8 cellular contexts compared by ENCODE assay signal in the genomic region with DNA sequence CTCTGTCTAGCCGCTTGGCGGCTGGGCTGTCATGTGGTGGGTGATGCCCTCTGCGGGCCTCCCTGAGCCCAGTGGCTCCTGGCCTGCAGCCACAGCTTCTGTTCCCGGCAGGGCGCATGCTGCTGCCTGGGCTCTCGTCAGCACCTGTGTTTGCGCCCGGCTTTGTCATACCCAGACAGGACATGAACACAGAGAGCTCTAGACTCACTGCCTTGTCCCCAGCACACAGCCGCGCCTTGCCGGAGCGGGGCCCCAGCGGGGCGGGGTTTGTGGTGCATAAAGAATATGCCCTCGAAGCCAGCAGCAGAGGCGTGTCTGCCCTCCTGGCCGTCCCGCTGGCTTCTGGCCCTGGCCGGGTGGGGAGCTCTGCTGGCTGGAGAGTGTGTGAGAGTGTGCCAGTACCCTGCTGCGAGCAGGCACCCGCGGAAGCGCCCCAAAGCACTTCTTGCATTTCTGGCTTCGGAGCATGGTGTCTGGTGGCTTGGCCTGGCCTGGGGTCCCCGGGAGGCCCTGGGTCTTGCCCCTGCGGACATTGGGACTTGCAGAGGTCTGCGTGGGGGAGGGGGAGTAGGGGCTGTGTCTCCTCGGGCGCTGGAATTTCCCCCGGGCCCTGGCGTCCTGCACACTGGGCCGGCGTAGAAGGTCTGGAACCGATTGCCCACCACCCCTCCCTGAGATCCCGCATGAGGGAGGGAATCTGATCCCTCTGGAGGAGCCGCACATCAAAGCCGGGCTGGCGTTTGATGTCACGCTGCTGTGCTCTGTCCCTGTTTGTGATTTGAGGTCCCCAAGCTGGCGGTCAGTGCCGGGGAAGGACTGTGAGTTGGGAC. TPM values are rescaled to one million over a fixed set of nuclear protein-coding genes. Genes with fewer than 3 reads are reported as not detected.
DNase-seq lines count a peak whose midpoint lies in the region; ATAC-seq, FAIRE-seq and TF ChIP-seq lines count a peak whose summit lies in the region.

No MANE protein-coding gene starts in this region.

- H3K4me3 ChIP-seq in HUES48 (ENCODE audit: low read depth, low read length) (no peak overlapping the region), ascending aorta (peak overlapping the region; percentile 24 to 50), skeletal muscle tissue (ENCODE audit: low read length in 3 of 3) (peak overlapping the region; percentile 14 to 67 (median 52))

- no peak overlapping the region for H3K9ac ChIP-seq in HUES48 (ENCODE audit: low read depth, low read length)
- H3K9ac ChIP-seq in skeletal muscle tissue (ENCODE audit: low read depth in 1 of 3, low read length in 3 of 3): peak overlapping the region; percentile 56 to 81 (median 65)

- ATAC-seq in HG03565 (IDR thresholded peaks at IDR 0.05; ENCODE audit: unreplicated experiment): no peak

- DNase-seq in ascending aorta (ENCODE audit: low spot score in 2 of 2) (peak in 1 of 2 donors; percentile 81), hippocampal formation (lab: John Stamatoyannopoulos, UW) (peak; percentile 32 to 52), SW 1271 (lab: John Stamatoyannopoulos, UW) (no peak), urothelium cell line (ENCODE audit: low spot score) (no peak), 8988T (no peak)

- H3K27ac ChIP-seq in HUES48 (ENCODE audit: low read depth, low read length) (peak overlapping the region; percentile 64), ascending aorta (peak overlapping the region; percentile 12 to 49), skeletal muscle tissue (ENCODE audit: low read depth, low read length) (peak overlapping the region; percentile 73)

- intact Hi-C loops in ascending aorta (cut with DNase I): no loop called here

- no peak for FAIRE-seq in urothelium cell line (lab: Jason Lieb, UNC)

- H3K27me3 ChIP-seq in HUES48 (ENCODE audit: control insufficient read depth, insufficient read depth, low read length): no peaks in the 10 kb centered on the region
- no peaks in the 10 kb centered on the region for H3K27me3 ChIP-seq in ascending aorta
- no peaks in the 10 kb centered on the region for H3K27me3 ChIP-seq in skeletal muscle tissue (ENCODE audit: control insufficient read depth in 3 of 3, insufficient read depth in 3 of 3, low read length in 3 of 3)

- H3K36me3 ChIP-seq in HUES48 (ENCODE audit: control insufficient read depth, insufficient read depth, low read length) (peaks cover 9% of the 10 kb centered on the region; the same call in 1 of the 2 replicates), ascending aorta (peaks cover 10 to 19% of the 10 kb centered on the region in 2 donors), skeletal muscle tissue (ENCODE audit: control insufficient read depth in 3 of 3, insufficient read depth in 3 of 3, low read length in 3 of 3) (peaks cover 4 to 13% (median 7%) of the 10 kb centered on the region in 3 donors)

- no peak for TF ChIP-seq CTCF in ascending aorta (IDR thresholded peaks at IDR 0.05)

- H3K4me1 ChIP-seq in HUES48 (ENCODE audit: control insufficient read depth, insufficient read depth, low read length) (peaks cover 16% of the 10 kb centered on the region), ascending aorta (peaks cover 7 to 15% of the 10 kb centered on the region in 2 donors), skeletal muscle tissue (ENCODE audit: control insufficient read depth in 3 of 3, insufficient read depth in 3 of 3, low read length in 3 of 3) (peaks cover 23 to 38% (median 31%) of the 10 kb centered on the region in 3 donors)

- H3K9me3 ChIP-seq in HUES48 (ENCODE audit: control insufficient read depth, insufficient read depth, low read length) (no peaks in the 10 kb centered on the region), ascending aorta (no peaks in the 10 kb centered on the region), skeletal muscle tissue (ENCODE audit: control insufficient read depth in 3 of 3, low read length in 3 of 3) (no peaks in the 10 kb centered on the region)

RNA-seq across cellular contexts. Expression of a gene that starts 14.5 kb away (rescaled TPM):
- total RNA-seq in ascending aorta (45.1 TPM), skeletal muscle tissue (18.8 TPM)

RNA-seq across cellular contexts. Expression of a gene that starts 30.8 kb away (rescaled TPM):
- total RNA-seq in ascending aorta: 41.3 TPM
- total RNA-seq in skeletal muscle tissue: 20.9 TPM

RNA-seq across cellular contexts. Expression of a gene that starts 30.9 kb away (rescaled TPM):
- total RNA-seq in ascending aorta (not detected), skeletal muscle tissue (0.52 TPM)

RNA-seq across cellular contexts. Expression of a gene that starts 31.2 kb away (rescaled TPM):
- total RNA-seq in ascending aorta (2.0 TPM), skeletal muscle tissue (7.8 TPM)

RNA-seq across cellular contexts. Expression of a gene that starts 39.6 kb away (rescaled TPM):
- total RNA-seq in ascending aorta (not detected), skeletal muscle tissue (8.4 TPM)

Comparison
In these comparisons a context has a peak if more than half of its experiments do, and no peak if none do; other contexts are left out.
1. DNase-seq: peak in hippocampal formation (2 of 2); none in SW 1271 (0 of 2), urothelium cell line (single experiment) and 8988T (single experiment).
2. Peak in every context shown above with its lines, with median percentiles within 50 percentile points of each other: H3K27ac ChIP-seq.